10 cellular contexts compared by ENCODE assay signal in the genomic region with DNA sequence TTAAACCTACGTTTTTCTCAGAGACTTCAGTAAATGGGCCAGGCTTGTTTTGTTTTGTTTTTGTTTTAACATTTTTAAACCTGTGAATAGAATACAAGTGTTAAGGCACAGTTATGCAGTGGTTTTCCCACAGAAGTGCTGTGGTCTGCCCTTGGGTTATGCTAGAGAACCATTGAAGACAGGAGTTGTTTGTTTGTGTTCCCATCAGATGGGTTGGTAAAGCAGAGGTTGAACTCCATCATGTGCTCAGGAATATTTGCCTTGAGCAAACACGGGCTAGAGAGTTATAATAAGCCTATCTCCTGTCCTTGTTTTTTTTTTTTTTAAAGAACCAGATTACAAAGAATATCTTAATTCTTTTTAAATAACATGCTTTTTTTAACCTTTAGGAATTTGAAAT. TPM values are rescaled to one million over a fixed set of nuclear protein-coding genes. Genes with fewer than 3 reads are reported as not detected.
DNase-seq lines count a peak whose midpoint lies in the region; ATAC-seq, FAIRE-seq and TF ChIP-seq lines count a peak whose summit lies in the region.
"Had no signal": no experiment of that assay in that cellular context is flagged by ENCODE, and none has a peak within 500 bp of the region (broad histone marks: within the 10 kb centered on the region; RNA-seq: fewer than 3 reads in every experiment).

No MANE protein-coding gene starts in this region.

- H3K4me1 ChIP-seq in GM23248 (ENCODE audit: insufficient read depth) (peaks cover 43% of the 10 kb centered on the region), HepG2 (ENCODE audit: insufficient read depth, low read length) (peaks cover 43% of the 10 kb centered on the region), neuronal stem cell (ENCODE audit: control insufficient read depth in 2 of 2, insufficient read depth in 1 of 2, low read depth in 1 of 2, low read length in 2 of 2) (no peaks in the 10 kb centered on the region)

- H3K23ac ChIP-seq in neuronal stem cell (ENCODE audit: low read depth, low read length, poor library complexity), result no peak overlapping the region

- H3K79me2 ChIP-seq in GM23248 (ENCODE audit: insufficient read depth) (peaks cover 41% of the 10 kb centered on the region), HepG2 (ENCODE audit: insufficient read depth, low read length) (no peaks in the 10 kb centered on the region)

- H4K91ac ChIP-seq in neuronal stem cell (ENCODE audit: low read depth, low read length, poor library complexity), result no peak overlapping the region

- peak overlapping the region; percentile 94 to 97 for H3K27ac Mint-ChIP-seq in T-cell

- H3K9me3 ChIP-seq in GM23248 (ENCODE audit: low read depth), result no peaks in the 10 kb centered on the region
- H3K9me3 ChIP-seq in HepG2 (ENCODE audit: low read length), result no peaks in the 10 kb centered on the region
- H3K9me3 ChIP-seq in neuronal stem cell (replicated peaks in 1 of 2; ENCODE audit: control insufficient read depth in 2 of 2, insufficient read depth in 1 of 2, low read depth in 1 of 2, low read length in 2 of 2), result no peaks in the 10 kb centered on the region

- TF ChIP-seq CTCF in 22Rv1 (IDR thresholded peaks at IDR 0.05), result no peak
- no peak for TF ChIP-seq CTCF in HepG2 (CRISPR knock-in tag; IDR thresholded peaks at IDR 0.05)

- no peak overlapping the region for H3K18ac ChIP-seq in neuronal stem cell (ENCODE audit: low read length)

- H4K20me1 ChIP-seq in GM23248 (ENCODE audit: insufficient read depth) (no peaks in the 10 kb centered on the region), HepG2 (ENCODE audit: insufficient read depth, low read length) (no peaks in the 10 kb centered on the region)

- FAIRE-seq in HepG2 (lab: Jason Lieb, UNC), result peak; percentile 98

- H3F3A ChIP-seq in GM23248 (ENCODE audit: insufficient read depth), result peaks cover 72% of the 10 kb centered on the region

- H2BK15ac ChIP-seq in neuronal stem cell (ENCODE audit: low read length), result no peak overlapping the region

- intact Hi-C loops in HepG2 (cut with micrococcal nuclease; ENCODE audit: unreplicated experiment), result loop anchor here (1.0 kb wide), 1 partner anchor 28 kb away; a partner anchor contains a TSS

- H3K9me3 Mint-ChIP-seq in T-cell, result no peaks in the 10 kb centered on the region

- H2AFZ ChIP-seq in GM23248, result no peak overlapping the region
- no peak overlapping the region for H2AFZ ChIP-seq in HepG2 (ENCODE audit: low read length)
- H2AFZ ChIP-seq in neuronal stem cell (ENCODE audit: low read length), result no peak overlapping the region

- H3K79me1 ChIP-seq in neuronal stem cell (ENCODE audit: low read depth, low read length), result no peaks in the 10 kb centered on the region

- ATAC-seq in T-cell (replicated peaks in 1 of 4), result no peak
- ATAC-seq in HepG2, result peak; percentile 93
- no peak for ATAC-seq in esophagus mucosa

- 5 to 14% methylated on average over 2 of the region's 2 CpGs for WGBS in GM23248 (ENCODE audit: low coverage in 1 of 2, low lambda C conversion rate in 2 of 2, missing lambda C conversion rate in 2 of 2), 2 experiments
- WGBS in HepG2 (ENCODE audit: low lambda C conversion rate), result 2% methylated on average over 2 of the region's 2 CpGs
- WGBS in neuronal stem cell (ENCODE audit: extremely low coverage in 2 of 2, insufficient read length in 2 of 2, insufficient replicate concordance in 1 of 2), 2 donors, result no CpG with 5 or more reads among the region's 2 CpGs

- peaks cover 30 to 35% (median 34%) of the 10 kb centered on the region in 3 donors for H3K4me1 Mint-ChIP-seq in T-cell

- H3K4me2 ChIP-seq in GM23248 (ENCODE audit: unreplicated experiment) (peak overlapping the region; percentile 96), HepG2 (ENCODE audit: low read depth, low read length) (peak overlapping the region; percentile 68), neuronal stem cell (ENCODE audit: insufficient read depth, low read length, poor library complexity, severe bottlenecking) (no peak overlapping the region)

- no peak for TF ChIP-seq POLR2A in HepG2 (IDR thresholded peaks at IDR 0.05; ENCODE audit: insufficient read depth in 1 of 2, low read depth in 2 of 2, low read length in 2 of 2)

- no peak overlapping the region for H3K4me3 Mint-ChIP-seq in T-cell

- POLR2A ChIA-PET in T-cell (lab: Charles Lee) (no interaction called here), HepG2 (lab: Yijun Ruan, JAX) (interaction anchor here (0.6 to 2.0 kb wide), 14 partner anchors 9 to 205 kb away, joined by 3 to 18 read pairs (median 5); a partner anchor contains a TSS)

- H3K4ac ChIP-seq in neuronal stem cell (ENCODE audit: low read length), result no peak overlapping the region

- H4K8ac ChIP-seq in neuronal stem cell (ENCODE audit: low read depth, low read length), result no peak overlapping the region

- DNase-seq in GM23248, result peak; percentile 33
- peak in 3 of 34 experiments; percentile 5 to 15 (median 12) for DNase-seq in T-cell
- DNase-seq in HepG2 (ENCODE audit: low spot score), result peak; percentile 95
- no peak for DNase-seq in central memory CD4-positive, alpha-beta T cell
- DNase-seq in neuronal stem cell (ENCODE audit: low spot score), result no peak
- no peak for DNase-seq in T-helper 9 cell
- DNase-seq: GDM1, OCI-M1 had no signal

- H3K36me3 ChIP-seq in GM23248 (ENCODE audit: low read depth) (peaks cover 43% of the 10 kb centered on the region), HepG2 (replicated peaks in 1 of 2; ENCODE audit: control insufficient read depth in 1 of 2, insufficient read depth in 2 of 2, low read length in 2 of 2) (peaks cover 0 to 8% of the 10 kb centered on the region in 2 experiments; a peak in 2 of 5 replicates), neuronal stem cell (replicated peaks in 1 of 2; ENCODE audit: control insufficient read depth in 2 of 2, insufficient read depth in 2 of 2, low read length in 2 of 2) (peaks cover 0 to 99% of the 10 kb centered on the region in 2 donors)

- no peak overlapping the region for H2BK120ac ChIP-seq in neuronal stem cell (ENCODE audit: low read depth, low read length)

- H3K14ac ChIP-seq in neuronal stem cell (ENCODE audit: low read length), result no peak overlapping the region

- peak overlapping the region; percentile 81 for H3K27ac ChIP-seq in 22Rv1
- H3K27ac ChIP-seq in GM23248, result peak overlapping the region; percentile 73
- H3K27ac ChIP-seq in HepG2 (ENCODE audit: extremely low read length, insufficient read depth, low read length), result peak overlapping the region; percentile 67
- no peak overlapping the region for H3K27ac ChIP-seq in neuronal stem cell (replicated peaks; ENCODE audit: low read length)

- TF ChIP-seq EP300 in HepG2 (IDR thresholded peaks at IDR 0.05; ENCODE audit: low read depth in 2 of 2, low read length in 2 of 2) (peak in 1 of 2 experiments; percentile 78; a peak in 2 of 4 replicates), HepG2 (CRISPR knock-in tag; IDR thresholded peaks at IDR 0.05; ENCODE audit: borderline replicate concordance) (no peak; the same call in 1 of the 2 replicates)

- H3K27me3 ChIP-seq in GM23248 (replicated peaks; ENCODE audit: insufficient read depth) (no peaks in the 10 kb centered on the region), HepG2 (ENCODE audit: control insufficient read depth in 1 of 2, insufficient read depth in 2 of 2, low read length in 2 of 2) (no peaks in the 10 kb centered on the region), neuronal stem cell (ENCODE audit: control insufficient read depth in 3 of 3, insufficient read depth in 3 of 3, low read depth in 1 of 3, low read length in 3 of 3) (no peaks in the 10 kb centered on the region)

- H2BK5ac ChIP-seq in neuronal stem cell (ENCODE audit: low read length), result no peak overlapping the region

- H3K9ac ChIP-seq in GM23248, result peak overlapping the region; percentile 8; the same call in 1 of the 2 replicates
- no peak overlapping the region for H3K9ac ChIP-seq in HepG2 (ENCODE audit: insufficient read depth, low read depth, low read length)
- no peak overlapping the region for H3K9ac ChIP-seq in neuronal stem cell (ENCODE audit: low read depth, low read length, poor library complexity)

- CTCF ChIA-PET in T-cell (lab: Charles Lee), result interaction anchor here in 1 of 2 donors (1.2 kb wide), 1 partner anchor 22 kb away, joined by 4 read pairs; no protein-coding TSS in a partner anchor
- CTCF ChIA-PET in HepG2 (lab: Yijun Ruan, JAX; ENCODE audit: low intra/inter-chr PET ratio, low total read pairs), result interaction anchor here (1.1 kb wide), 1 partner anchor 22 kb away, joined by 3 read pairs; no protein-coding TSS in a partner anchor

- in situ Hi-C loops in GM23248 (cut with MboI) (no loop called here), HepG2 (cut with HindIII; ENCODE audit: extremely low pct_ligation_motif_present, low pct_unique_long_range_greater_than_20kb) (no loop called here)

- H2AK5ac ChIP-seq in neuronal stem cell (ENCODE audit: low read depth, low read length), result no peak overlapping the region

- H3K9me2 ChIP-seq in GM23248 (ENCODE audit: insufficient read depth), result no peaks in the 10 kb centered on the region

- TF ChIP-seq RAD21 in HepG2 (CRISPR knock-in tag; IDR thresholded peaks at IDR 0.05), result no peak

- H3K27me3 Mint-ChIP-seq in T-cell, result no peaks in the 10 kb centered on the region

- H2BK12ac ChIP-seq in neuronal stem cell (ENCODE audit: low read length), result no peak overlapping the region

- H3K4me3 ChIP-seq in GM23248 (peak overlapping the region; percentile 70), HepG2 (replicated peaks in 1 of 3; ENCODE audit: insufficient read depth in 1 of 3, low read depth in 2 of 3, low read length in 3 of 3) (peak overlapping the region; percentile 1 to 66 (median 52); a peak in 3 of 6 replicates), neuronal stem cell (ENCODE audit: low read length in 2 of 2) (no peak overlapping the region)

- no peaks in the 10 kb centered on the region for H3K36me3 Mint-ChIP-seq in T-cell

- TSS peak; percentile 40 for BruUV-seq in HepG2 (replicated peaks; lab: Mats Ljungman, UMichigan)

RNA-seq across cellular contexts. Expression of a gene that starts 28.5 kb away (rescaled TPM):
- total RNA-seq in GM23248 (2014; rRNA removed; shearing (Covaris generic)), result 202 and 214 TPM in 2 replicates
- polyA plus RNA-seq in GM23248 (2016; fragmentation: Nextera tagmentation; extraction: Ambion mirVana) (147 and 149 TPM in 2 replicates), HepG2 (2011; rRNA removed) (27.8 and 31.6 TPM in 2 replicates)
- total RNA-seq in T-cell (1 to 10 TPM; 2.6 to 4.8 (median 3.6) TPM), HepG2 (2016; rRNA removed; fragmentation: Illumina TruSeq; extraction: Trizol) (35.4 and 39.6 TPM in 2 replicates), esophagus mucosa (3.6 TPM)
- 65.4 and 73.3 TPM in 2 replicates for total RNA-seq in HepG2 (2016; cell fraction: cytosol; rRNA removed; fragmentation: Illumina TruSeq; extraction: Trizol; ENCODE audit: low read depth)
- total RNA-seq in HepG2 (2016; cell fraction: insoluble cytoplasmic fraction; rRNA removed; fragmentation: Illumina TruSeq; extraction: Trizol), result 34.8 and 35.7 TPM in 2 replicates
- total RNA-seq in HepG2 (2016; cell fraction: membrane; rRNA removed; fragmentation: Illumina TruSeq; extraction: Trizol), result 29.2 and 34.2 TPM in 2 replicates
- 34.5 and 45.0 TPM in 2 replicates for total RNA-seq in HepG2 (2016; cell fraction: nucleus; rRNA removed; fragmentation: Illumina TruSeq; extraction: Trizol)
- 33.5 and 37.5 TPM in 2 replicates for polyA plus RNA-seq in HepG2 (2011; cell fraction: cytosol; rRNA removed)
- 28.1 and 35.6 TPM in 2 replicates for polyA plus RNA-seq in HepG2 (2011; cell fraction: nucleus; rRNA removed)
- polyA plus RNA-seq in HepG2 (2012), result 16.2 and 20.3 TPM in 2 replicates
- 4.4 and 6.7 TPM in 2 replicates for polyA plus RNA-seq in HepG2 (2016; cell fraction: cytosol; fragmentation: Illumina TruSeq; extraction: Trizol; ENCODE audit: low read depth)
- 31.3 and 33.4 TPM in 2 replicates for polyA plus RNA-seq in HepG2 (2016; cell fraction: insoluble cytoplasmic fraction; fragmentation: Illumina TruSeq; extraction: Trizol; ENCODE audit: low read depth)
- 11.0 and 11.2 TPM in 2 replicates for polyA plus RNA-seq in HepG2 (2016; cell fraction: membrane; fragmentation: Illumina TruSeq; extraction: Trizol; ENCODE audit: low read depth)
- 31.1 and 35.1 TPM in 2 replicates for polyA plus RNA-seq in HepG2 (2016; cell fraction: nucleus; fragmentation: Illumina TruSeq; extraction: Trizol; ENCODE audit: insufficient read depth, low read depth)
- 153 and 617 TPM in 2 replicates for polyA minus RNA-seq in HepG2 (2011; rRNA and poly(A)+ RNA removed; ENCODE audit: low replicate concordance)
- 64.8 and 73.2 TPM in 2 replicates for polyA minus RNA-seq in HepG2 (2011; cell fraction: cytosol; rRNA and poly(A)+ RNA removed)
- polyA minus RNA-seq in HepG2 (2011; cell fraction: nucleus; rRNA and poly(A)+ RNA removed), result 85.0 and 93.4 TPM in 2 replicates
- polyA plus RNA-seq in neuronal stem cell (2013, experiment 1 of 2), result 6.3 TPM
- polyA plus RNA-seq in neuronal stem cell (2013, experiment 2 of 2), result 7.3 TPM

Comparison
In these comparisons a context has a peak if more than half of its experiments do, and no peak if none do; other contexts are left out.
1. DNase-seq: peak in GM23248 (single experiment) and HepG2 (single experiment); none in central memory CD4-positive, alpha-beta T cell (single experiment), neuronal stem cell (single experiment) and T-helper 9 cell (single experiment).
2. H3K4me3 ChIP-seq: peak in GM23248 (single experiment) and HepG2 (3 of 3); none in neuronal stem cell (0 of 2).